In the genomic region with DNA sequence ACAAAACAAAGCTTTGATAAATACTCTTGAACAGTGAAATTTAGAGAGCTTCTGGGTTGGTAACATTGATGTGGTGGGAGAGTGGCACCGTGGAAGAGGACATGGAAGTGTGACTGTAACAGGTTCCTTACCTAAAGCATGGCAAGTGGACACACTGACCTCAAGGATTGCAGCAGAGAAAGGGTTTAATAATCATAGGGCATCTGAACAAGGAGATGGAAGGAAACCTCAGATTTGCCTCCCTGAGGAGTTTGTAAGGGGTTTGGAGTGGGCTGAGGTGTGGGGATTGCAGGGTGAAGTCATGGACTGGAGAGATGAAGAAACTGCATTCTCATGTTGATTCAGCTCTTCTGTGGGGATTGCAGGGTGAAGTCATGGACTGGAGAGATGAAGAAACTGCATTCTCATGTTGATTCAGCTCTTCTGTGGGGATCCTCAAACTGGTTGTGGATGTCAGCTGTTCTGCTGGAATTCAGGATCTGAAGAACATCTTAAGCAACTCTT, we compare ENCODE assay signal across 15 cellular contexts.
DNase-seq lines count a peak whose midpoint lies in the region; ATAC-seq, FAIRE-seq and TF ChIP-seq lines count a peak whose summit lies in the region.
"Had no signal": no experiment of that assay in that cellular context is flagged by ENCODE, and none has a peak within 500 bp of the region (broad histone marks: within the 10 kb centered on the region; RNA-seq: fewer than 3 reads in every experiment).

No MANE protein-coding gene starts in this region.

- CTCF ChIA-PET in A549 (lab: Yijun Ruan, JAX), result interaction anchor here (0.7 kb wide), 1 partner anchor 172 kb away, joined by 4 read pairs; no protein-coding TSS in a partner anchor
- CTCF ChIA-PET in activated CD4-positive, alpha-beta T cell treated with anti-CD3 and anti-CD28 coated beads for 36 hours (lab: Charles Lee), result interaction anchor here (0.7 kb wide), 1 partner anchor 287 kb away, joined by 3 read pairs; no protein-coding TSS in a partner anchor
- CTCF ChIA-PET in activated naive CD4-positive, alpha-beta T cell treated with anti-CD3 and anti-CD28 coated beads for 36 hours (lab: Charles Lee), result interaction anchor here (0.9 to 1.2 kb wide), 2 partner anchors 10 to 16 kb away, joined by 3 read pairs; no protein-coding TSS in a partner anchor
- CTCF ChIA-PET in activated CD8-positive, alpha-beta memory T cell treated with anti-CD3 and anti-CD28 coated beads, Interleukin-2, amount 10 ng/mL, durations not matched to agents 7 days and 5 days (lab: Charles Lee), result interaction anchor here (1.0 kb wide), 1 partner anchor 11 kb away, joined by 4 read pairs; no protein-coding TSS in a partner anchor

- no peaks in the 10 kb centered on the region for H3K36me3 ChIP-seq in hepatocyte (replicated peaks; ENCODE audit: insufficient read depth, low read depth)
- H3K36me3 ChIP-seq: BLaER1, HAP-1 had no signal

- peaks cover 40% of the 10 kb centered on the region for H3K4me1 Mint-ChIP-seq in activated CD4-positive, alpha-beta T cell treated with anti-CD3 and anti-CD28 coated beads for 36 hours
- H3K4me1 Mint-ChIP-seq in activated naive CD4-positive, alpha-beta T cell treated with anti-CD3 and anti-CD28 coated beads for 36 hours (ENCODE audit: low read depth), result peaks cover 34% of the 10 kb centered on the region
- peaks cover 24% of the 10 kb centered on the region for H3K4me1 Mint-ChIP-seq in activated CD8-positive, alpha-beta memory T cell treated with anti-CD3 and anti-CD28 coated beads, Interleukin-2, amount 10 ng/mL, durations not matched to agents 7 days and 5 days

- peaks cover 4% of the 10 kb centered on the region for H3K36me3 Mint-ChIP-seq in activated CD4-positive, alpha-beta T cell treated with anti-CD3 and anti-CD28 coated beads for 36 hours (ENCODE audit: low read depth)
- no peaks in the 10 kb centered on the region for H3K36me3 Mint-ChIP-seq in activated naive CD4-positive, alpha-beta T cell treated with anti-CD3 and anti-CD28 coated beads for 36 hours (ENCODE audit: low read depth)
- peaks cover 13% of the 10 kb centered on the region for H3K36me3 Mint-ChIP-seq in activated CD8-positive, alpha-beta memory T cell treated with anti-CD3 and anti-CD28 coated beads, Interleukin-2, amount 10 ng/mL, durations not matched to agents 7 days and 5 days
- H3K36me3 Mint-ChIP-seq: natural killer cell had no signal

- POLR2A ChIA-PET in A549 (lab: Yijun Ruan, JAX), result no interaction called here
- POLR2A ChIA-PET in activated CD4-positive, alpha-beta T cell treated with anti-CD3 and anti-CD28 coated beads for 36 hours (lab: Charles Lee), result no interaction called here

- intact Hi-C loops in activated CD4-positive, alpha-beta T cell treated with anti-CD3 and anti-CD28 coated beads for 36 hours (cut with DNase I, micrococcal nuclease), result no loop called here
- intact Hi-C loops in activated naive CD4-positive, alpha-beta T cell treated with anti-CD3 and anti-CD28 coated beads for 36 hours (cut with micrococcal nuclease), result no loop called here

- FAIRE-seq in A549 (lab: Jason Lieb, UNC), result no peak
- FAIRE-seq: keratinocyte had no signal

- H3K4me3 Mint-ChIP-seq in activated CD4-positive, alpha-beta T cell treated with anti-CD3 and anti-CD28 coated beads for 36 hours, result no peak overlapping the region
- no peak overlapping the region for H3K4me3 Mint-ChIP-seq in activated naive CD4-positive, alpha-beta T cell treated with anti-CD3 and anti-CD28 coated beads for 36 hours
- no peak overlapping the region for H3K4me3 Mint-ChIP-seq in activated CD8-positive, alpha-beta memory T cell treated with anti-CD3 and anti-CD28 coated beads, Interleukin-2, amount 10 ng/mL, durations not matched to agents 7 days and 5 days
- H3K4me3 Mint-ChIP-seq: natural killer cell had no signal

- TF ChIP-seq CTCF in A549 (IDR thresholded peaks at IDR 0.05), result no peak
- TF ChIP-seq CTCF in hepatocyte (IDR thresholded peaks at IDR 0.05; ENCODE audit: poor library complexity), result no peak

- no peaks in the 10 kb centered on the region for H4K20me1 ChIP-seq in hepatocyte (ENCODE audit: insufficient read depth, poor library complexity, severe bottlenecking)
- H4K20me1 ChIP-seq: BLaER1 had no signal

- H3K9me2 ChIP-seq in hepatocyte (replicated peaks; ENCODE audit: insufficient read depth), result no peaks in the 10 kb centered on the region

- no peak overlapping the region for H2AFZ ChIP-seq in hepatocyte

- no peak overlapping the region for H3K4me2 ChIP-seq in A549
- no peak overlapping the region for H3K4me2 ChIP-seq in hepatocyte
- H3K4me2 ChIP-seq: BLaER1 had no signal

- DNase-seq in A549 (ENCODE audit: low read depth in 1 of 2, low spot score in 1 of 2) (peak in 1 of 2 experiments; percentile 77), GM04504 (ENCODE audit: low read depth) (peak; percentile 58), amniotic epithelial cell (ENCODE audit: low read depth) (peak; percentile 92), hepatocyte (ENCODE audit: low spot score) (peak; percentile 8)
- DNase-seq in activated CD4-positive, alpha-beta T cell treated with anti-CD3 and anti-CD28 coated beads for 36 hours, result no peak
- DNase-seq in activated naive CD4-positive, alpha-beta T cell treated with anti-CD3 and anti-CD28 coated beads for 36 hours, result no peak
- no peak for DNase-seq in activated CD4-positive, alpha-beta T cell treated with anti-CD3 and anti-CD28 coated beads, Interleukin-2, amount 50 U/mL, for 48 hours
- DNase-seq in activated CD8-positive, alpha-beta memory T cell treated with anti-CD3 and anti-CD28 coated beads, Interleukin-2, amount 10 ng/mL, durations not matched to agents 7 days and 5 days, result no peak
- DNase-seq: activated CD4-positive, alpha-beta T cell treated with anti-CD3 and anti-CD28 coated beads for 1 hour; natural killer cell; NCI-H187 treated with DMSO at 0.1 percent for 48 hours had no signal

- H3K79me2 ChIP-seq in hepatocyte, result no peaks in the 10 kb centered on the region

- H3K27ac ChIP-seq in A549, result peak overlapping the region; percentile 54 to 61
- no peak overlapping the region for H3K27ac ChIP-seq in hepatocyte
- H3K27ac ChIP-seq: BLaER1, foreskin keratinocyte had no signal

- TF ChIP-seq EP300 in A549 (IDR thresholded peaks at IDR 0.05), result no peak

- no peak for TF ChIP-seq POLR2A in A549 (IDR thresholded peaks at IDR 0.05; ENCODE audit: low read length)

- H3K9me3 ChIP-seq in A549 (peaks cover 15% of the 10 kb centered on the region), hepatocyte (ENCODE audit: low read depth) (no peaks in the 10 kb centered on the region)

- no peak overlapping the region for H3K4me3 ChIP-seq in A549
- no peak overlapping the region for H3K4me3 ChIP-seq in hepatocyte
- H3K4me3 ChIP-seq: BLaER1, HAP-1 had no signal

- H3K27me3 Mint-ChIP-seq in activated CD4-positive, alpha-beta T cell treated with anti-CD3 and anti-CD28 coated beads for 36 hours, result no peaks in the 10 kb centered on the region
- no peaks in the 10 kb centered on the region for H3K27me3 Mint-ChIP-seq in activated naive CD4-positive, alpha-beta T cell treated with anti-CD3 and anti-CD28 coated beads for 36 hours (ENCODE audit: low read depth)
- no peaks in the 10 kb centered on the region for H3K27me3 Mint-ChIP-seq in activated CD8-positive, alpha-beta memory T cell treated with anti-CD3 and anti-CD28 coated beads, Interleukin-2, amount 10 ng/mL, durations not matched to agents 7 days and 5 days

- TF ChIP-seq RAD21 in A549 (conservative IDR thresholded peaks at IDR 0.05 in 1 of 2, IDR thresholded peaks at IDR 0.05 in 1 of 2), result no peak

- H3K4me1 ChIP-seq in A549 (no peaks in the 10 kb centered on the region), hepatocyte (ENCODE audit: insufficient read depth) (no peaks in the 10 kb centered on the region)
- H3K4me1 ChIP-seq: BLaER1, HAP-1 had no signal

- peaks cover 12% of the 10 kb centered on the region for H3K9me3 Mint-ChIP-seq in activated CD4-positive, alpha-beta T cell treated with anti-CD3 and anti-CD28 coated beads for 36 hours (ENCODE audit: low read depth)
- H3K9me3 Mint-ChIP-seq in activated naive CD4-positive, alpha-beta T cell treated with anti-CD3 and anti-CD28 coated beads for 36 hours, result peaks cover 10% of the 10 kb centered on the region
- peaks cover 5% of the 10 kb centered on the region for H3K9me3 Mint-ChIP-seq in activated CD8-positive, alpha-beta memory T cell treated with anti-CD3 and anti-CD28 coated beads, Interleukin-2, amount 10 ng/mL, durations not matched to agents 7 days and 5 days (ENCODE audit: low read depth)
- H3K9me3 Mint-ChIP-seq: natural killer cell had no signal

- ATAC-seq in A549, result peak; percentile 77 to 89; a peak in 5 of 6 replicates
- no peak for ATAC-seq in activated CD4-positive, alpha-beta T cell treated with anti-CD3 and anti-CD28 coated beads for 36 hours
- ATAC-seq in activated CD8-positive, alpha-beta memory T cell treated with anti-CD3 and anti-CD28 coated beads, Interleukin-2, amount 10 ng/mL, durations not matched to agents 7 days and 5 days, result no peak
- ATAC-seq: foreskin keratinocyte had no signal

- 10% methylated on average over 1 of the region's 1 CpG for WGBS in A549 (ENCODE audit: missing lambda C conversion rate)
- 90% methylated on average over 1 of the region's 1 CpG for WGBS in hepatocyte (ENCODE audit: low lambda C conversion rate, missing lambda C conversion rate)

- H3K27ac Mint-ChIP-seq in activated CD4-positive, alpha-beta T cell treated with anti-CD3 and anti-CD28 coated beads for 36 hours, result no peak overlapping the region
- H3K27ac Mint-ChIP-seq in activated naive CD4-positive, alpha-beta T cell treated with anti-CD3 and anti-CD28 coated beads for 36 hours, result no peak overlapping the region
- H3K27ac Mint-ChIP-seq in activated CD8-positive, alpha-beta memory T cell treated with anti-CD3 and anti-CD28 coated beads, Interleukin-2, amount 10 ng/mL, durations not matched to agents 7 days and 5 days, result no peak overlapping the region
- H3K27ac Mint-ChIP-seq: natural killer cell had no signal

- no peaks in the 10 kb centered on the region for H3K27me3 ChIP-seq in hepatocyte
- H3K27me3 ChIP-seq: BLaER1, foreskin keratinocyte had no signal

TF ChIP-seq in A549, 52 proteins besides CTCF, POLR2A, EP300 and RAD21 (continues in another document):
- TF ChIP-seq FOSB (CRISPR knock-in tag; IDR thresholded peaks at IDR 0.05) (no peak), ZNF302 (CRISPR knock-in tag; IDR thresholded peaks at IDR 0.05) (no peak), NFE2L2 (conservative IDR thresholded peaks at IDR 0.05; ENCODE audit: low read length) (peak; percentile 69)
- TF ChIP-seq, protein P1, sequence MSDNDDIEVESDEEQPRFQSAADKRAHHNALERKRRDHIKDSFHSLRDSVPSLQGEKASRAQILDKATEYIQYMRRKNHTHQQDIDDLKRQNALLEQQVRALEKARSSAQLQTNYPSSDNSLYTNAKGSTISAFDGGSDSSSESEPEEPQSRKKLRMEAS (IDR thresholded peaks at IDR 0.05), result no peak
- TF ChIP-seq, protein P2, sequence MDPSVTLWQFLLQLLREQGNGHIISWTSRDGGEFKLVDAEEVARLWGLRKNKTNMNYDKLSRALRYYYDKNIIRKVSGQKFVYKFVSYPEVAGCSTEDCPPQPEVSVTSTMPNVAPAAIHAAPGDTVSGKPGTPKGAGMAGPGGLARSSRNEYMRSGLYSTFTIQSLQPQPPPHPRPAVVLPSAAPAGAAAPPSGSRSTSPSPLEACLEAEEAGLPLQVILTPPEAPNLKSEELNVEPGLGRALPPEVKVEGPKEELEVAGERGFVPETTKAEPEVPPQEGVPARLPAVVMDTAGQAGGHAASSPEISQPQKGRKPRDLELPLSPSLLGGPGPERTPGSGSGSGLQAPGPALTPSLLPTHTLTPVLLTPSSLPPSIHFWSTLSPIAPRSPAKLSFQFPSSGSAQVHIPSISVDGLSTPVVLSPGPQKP (IDR thresholded peaks at IDR 0.05; ENCODE audit: low read depth, low read length), result no peak

Comparison
In these comparisons a context has a peak if more than half of its experiments do, and no peak if none do; other contexts are left out.
1. ATAC-seq: peak in A549 (2 of 2); none in activated CD4-positive, alpha-beta T cell treated with anti-CD3 and anti-CD28 coated beads for 36 hours (single experiment) and activated CD8-positive, alpha-beta memory T cell treated with anti-CD3 and anti-CD28 coated beads, Interleukin-2, amount 10 ng/mL, durations not matched to agents 7 days and 5 days (single experiment).
2. DNase-seq: peak in GM04504 (single experiment), amniotic epithelial cell (single experiment) and hepatocyte (single experiment); none in activated CD4-positive, alpha-beta T cell treated with anti-CD3 and anti-CD28 coated beads for 36 hours (single experiment), activated naive CD4-positive, alpha-beta T cell treated with anti-CD3 and anti-CD28 coated beads for 36 hours (single experiment), activated CD4-positive, alpha-beta T cell treated with anti-CD3 and anti-CD28 coated beads, Interleukin-2, amount 50 U/mL, for 48 hours (0 of 2) and activated CD8-positive, alpha-beta memory T cell treated with anti-CD3 and anti-CD28 coated beads, Interleukin-2, amount 10 ng/mL, durations not matched to agents 7 days and 5 days (single experiment).